ENCODE assay signal across 28 cellular contexts in genomic region chr13:93778548-93778947, GRCh38.
"Had no signal": no experiment of that assay in that cellular context is flagged by ENCODE, and none has a peak within 500 bp of the region (broad histone marks: within the 10 kb centered on the region; RNA-seq: fewer than 3 reads in every experiment).

No MANE protein-coding gene starts in this region.

- DNase-seq: activated B cell treated with CpG ODN at 0.5 μM for 24 hours; activated CD4-positive, alpha-beta memory T cell treated with anti-CD3 and anti-CD28 coated beads, Interleukin-2, amount 10 ng/mL, durations not matched to agents 7 days and 5 days; activated CD4-positive, alpha-beta T cell treated with anti-CD3 and anti-CD28 coated beads for 36 hours; activated CD4-positive, alpha-beta T cell treated with anti-CD3 and anti-CD28 coated beads, Interleukin-2, amount 10 ng/mL, durations not matched to agents 24 days and 14 days; activated CD4-positive, CD25-positive, alpha-beta regulatory T cell treated with anti-CD3 and anti-CD28 coated beads, Interleukin-2, amount 50 U/mL, for 72 hours; activated CD8-positive, alpha-beta memory T cell treated with anti-CD3 and anti-CD28 coated beads, Interleukin-2, amount 50 U/mL, for 48 hours; activated gamma-delta T cell; activated naive CD4-positive, alpha-beta T cell; activated naive CD4-positive, alpha-beta T cell treated with anti-CD3 and anti-CD28 coated beads, Interleukin-2, amount 10 ng/mL, durations not matched to agents 7 days and 5 days; activated naive CD8-positive, alpha-beta T cell treated with anti-CD3 and anti-CD28 coated beads, Interleukin-2, amount 10 ng/mL, durations not matched to agents 7 days and 5 days; activated T-cell treated with anti-CD3 and anti-CD28 coated beads for 4 hours; activated T-cell treated with anti-CD3 and anti-CD28 coated beads, Interleukin-2, amount 50 U/mL, for 24 hours; activated T-cell treated with anti-CD3 and anti-CD28 coated beads, Interleukin-2, amount 50 U/mL, for 72 hours; central memory CD4-positive, alpha-beta T cell; cerebellar nuclear complex; colonic mucosa; effector CD8-positive, alpha-beta T cell; esophagus squamous epithelium; foreskin fibroblast; head of caudate nucleus; T-helper 1 cell; T-helper 17 cell; T1000; WERI-Rb-1 had no signal

- H3K36me3 ChIP-seq: ascending aorta, breast epithelium, cardiac muscle cell, colonic mucosa, esophagus squamous epithelium had no signal

- H3K27me3 ChIP-seq: ascending aorta, breast epithelium, cardiac muscle cell, colonic mucosa, esophagus squamous epithelium had no signal

- H3K4me3 ChIP-seq: ascending aorta, breast epithelium, cardiac muscle cell, colonic mucosa, esophagus squamous epithelium had no signal

- H3K4me1 ChIP-seq: breast epithelium, colonic mucosa, esophagus squamous epithelium had no signal

- H3K27ac ChIP-seq: breast epithelium, cardiac muscle cell, colonic mucosa, epithelial cell of prostate, esophagus squamous epithelium, WERI-Rb-1 had no signal

- H3K9me3 ChIP-seq: ascending aorta, breast epithelium, colonic mucosa had no signal
